9 cellular contexts compared by ENCODE assay signal in genomic region chr6:149646599-149646998, GRCh38. TPM values are rescaled to one million over a fixed set of nuclear protein-coding genes. Genes with fewer than 3 reads are reported as not detected.
DNase-seq lines count a peak whose midpoint lies in the region; ATAC-seq, FAIRE-seq and TF ChIP-seq lines count a peak whose summit lies in the region.
"Had no signal": no experiment of that assay in that cellular context is flagged by ENCODE, and none has a peak within 500 bp of the region (broad histone marks: within the 10 kb centered on the region; RNA-seq: fewer than 3 reads in every experiment).

No MANE protein-coding gene starts in this region.

- peak overlapping the region in 1 of 10 donors; percentile 24 for H3K27ac Mint-ChIP-seq in naive thymus-derived CD8-positive, alpha-beta T cell

- POLR2A ChIA-PET in naive thymus-derived CD8-positive, alpha-beta T cell (lab: Charles Lee), result no interaction called here

- intact Hi-C loops in posterior cingulate gyrus (cut with DNase I), result loop anchor here (5.0 kb wide), 2 partner anchors 79 to 99 kb away; partner anchors contain the start of genes GINM1 and PPIL4

- peak overlapping the region in 7 of 10 donors; percentile 8 to 97 (median 28) for H3K4me3 Mint-ChIP-seq in naive thymus-derived CD8-positive, alpha-beta T cell

- peaks cover 0 to 56% (median 7%) of the 10 kb centered on the region in 11 experiments; a peak in 9 of 22 replicates for H4K20me1 ChIP-seq in BLaER1 treated with 17β-estradiol and CSF1 and Interleukin-3, amounts not matched to agents 10 nM and 100 nM

- DNase-seq in LNCaP clone FGC (ENCODE audit: low read depth) (no peak), bronchial epithelial cell (ENCODE audit: low read depth) (no peak), posterior cingulate gyrus (no peak), RCC 7860 (ENCODE audit: low spot score) (no peak), NCI-H1930 (lab: John Stamatoyannopoulos, UW) (no peak)
- DNase-seq in naive thymus-derived CD8-positive, alpha-beta T cell, result no peak
- DNase-seq: NCI-H2081 had no signal

- H3K4me1 Mint-ChIP-seq in naive thymus-derived CD8-positive, alpha-beta T cell, result peaks cover 10 to 49% (median 42%) of the 10 kb centered on the region in 4 donors

- no peak overlapping the region for H3K27ac ChIP-seq in BLaER1 treated with 17β-estradiol and CSF1 and Interleukin-3, amounts not matched to agents 10 nM and 100 nM

- H3K36me3 Mint-ChIP-seq in naive thymus-derived CD8-positive, alpha-beta T cell, result peaks cover 0 to 4% (median 0%) of the 10 kb centered on the region in 3 donors

- peak overlapping the region in 4 of 11 experiments; percentile 87 to 94 (median 90); a peak in 6 of 22 replicates for H3K9ac ChIP-seq in BLaER1 treated with 17β-estradiol and CSF1 and Interleukin-3, amounts not matched to agents 10 nM and 100 nM

- TF ChIP-seq CTCF in LNCaP clone FGC (IDR thresholded peaks at IDR 0.05; ENCODE audit: control insufficient read depth, extremely low read depth, insufficient read depth), result no peak
- no peak for TF ChIP-seq CTCF in bronchial epithelial cell (IDR thresholded peaks at IDR 0.05; ENCODE audit: insufficient read depth, low read length, severe bottlenecking)

- peak overlapping the region; percentile 81 to 93 (median 88) for H3K4me2 ChIP-seq in BLaER1 treated with 17β-estradiol and CSF1 and Interleukin-3, amounts not matched to agents 10 nM and 100 nM

- FAIRE-seq in bronchial epithelial cell (lab: Jason Lieb, UNC), result no peak
- no peak for FAIRE-seq in RCC 7860 (lab: Jason Lieb, UNC)

- peak overlapping the region in 6 of 10 experiments; percentile 81 to 96 (median 90); a peak in 7 of 20 replicates for H3K4me3 ChIP-seq in BLaER1 treated with 17β-estradiol and CSF1 and Interleukin-3, amounts not matched to agents 10 nM and 100 nM
- H3K4me3 ChIP-seq in LNCaP clone FGC (ENCODE audit: low read depth, low read length), result peak overlapping the region; percentile 91
- H3K4me3 ChIP-seq in bronchial epithelial cell (ENCODE audit: low read depth, low read length), result peak overlapping the region; percentile 89

- peaks cover 11 to 27% (median 24%) of the 10 kb centered on the region in 10 experiments for H3K4me1 ChIP-seq in BLaER1 treated with 17β-estradiol and CSF1 and Interleukin-3, amounts not matched to agents 10 nM and 100 nM

- H3K27me3 ChIP-seq in BLaER1 treated with 17β-estradiol and CSF1 and Interleukin-3, amounts not matched to agents 10 nM and 100 nM, result no peaks in the 10 kb centered on the region
- no peaks in the 10 kb centered on the region for H3K27me3 ChIP-seq in bronchial epithelial cell (ENCODE audit: control insufficient read depth, insufficient read depth, low read length)

- ATAC-seq in naive thymus-derived CD8-positive, alpha-beta T cell, result no peak
- ATAC-seq in HG02970 (IDR thresholded peaks at IDR 0.05; ENCODE audit: low FRiP score, unreplicated experiment), result no peak

- H3K27me3 Mint-ChIP-seq in naive thymus-derived CD8-positive, alpha-beta T cell, result no peaks in the 10 kb centered on the region

- peaks cover 0 to 29% (median 13%) of the 10 kb centered on the region in 11 experiments; a peak in 9 of 22 replicates for H3K36me3 ChIP-seq in BLaER1 treated with 17β-estradiol and CSF1 and Interleukin-3, amounts not matched to agents 10 nM and 100 nM
- no peaks in the 10 kb centered on the region for H3K36me3 ChIP-seq in bronchial epithelial cell (ENCODE audit: control insufficient read depth, insufficient read depth, low read length)

- H3K9me3 ChIP-seq in BLaER1 treated with 17β-estradiol and CSF1 and Interleukin-3, amounts not matched to agents 10 nM and 100 nM (replicated peaks in 1 of 11), result peaks cover 0 to 10% (median 5%) of the 10 kb centered on the region in 11 experiments; a peak in 7 of 22 replicates

- no peaks in the 10 kb centered on the region for H3K9me3 Mint-ChIP-seq in naive thymus-derived CD8-positive, alpha-beta T cell

RNA-seq across cellular contexts. Expression of gene KATNA1, which starts 1.9 kb away (rescaled TPM):
- total RNA-seq in bronchial epithelial cell, result 30.0 and 37.6 TPM in 2 replicates
- total RNA-seq in naive thymus-derived CD8-positive, alpha-beta T cell, result 10 to 100 TPM; 16.2 to 16.6 TPM
- polyA plus RNA-seq in naive thymus-derived CD8-positive, alpha-beta T cell, result 10 to 100 TPM; 17.3 to 24.9 (median 18.9) TPM
